Comparison of ENCODE assay signal across 11 cellular contexts in the genomic region with DNA sequence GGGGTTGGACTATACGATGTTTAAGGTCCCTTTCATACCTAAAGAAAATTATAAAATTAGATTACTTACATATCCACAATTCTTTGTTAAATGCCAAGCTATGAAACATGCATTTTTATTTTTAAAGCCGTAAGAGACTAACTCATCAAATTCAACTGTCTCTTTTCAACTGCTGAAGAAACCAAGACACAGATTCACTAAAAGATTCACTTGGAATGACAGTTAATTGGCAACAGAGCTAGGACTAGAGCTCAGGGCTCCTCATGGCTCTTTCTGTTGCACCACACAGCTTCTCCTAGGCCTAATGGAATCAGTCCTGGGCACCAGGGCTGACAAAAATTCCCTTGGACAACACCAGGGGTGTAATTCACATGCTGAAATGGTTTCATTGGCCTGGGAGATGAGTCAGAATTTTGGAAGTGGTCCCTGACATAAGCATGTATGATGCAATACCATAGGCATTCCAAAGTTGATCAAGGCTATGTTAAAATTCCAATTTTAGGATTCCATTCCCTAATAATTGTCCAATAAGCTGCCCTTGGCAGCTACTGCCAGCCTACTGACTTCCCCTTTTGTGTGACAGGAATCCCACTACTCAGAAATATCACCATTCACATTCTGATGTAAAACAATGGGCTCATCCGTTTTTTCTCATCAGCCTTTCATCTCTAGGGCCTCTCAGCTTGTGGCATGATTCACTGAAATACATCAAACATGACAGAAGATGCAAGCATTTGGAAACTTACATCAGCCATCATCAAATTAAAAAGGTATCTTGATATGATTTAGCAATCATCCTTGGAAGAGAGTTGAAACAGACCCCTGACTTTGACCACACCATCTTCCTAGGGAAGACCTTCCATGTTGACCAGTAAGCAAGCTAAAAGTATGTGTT. TPM values are rescaled to one million over a fixed set of nuclear protein-coding genes. Genes with fewer than 3 reads are reported as not detected.
A peak's percentile ranks its signal among the peaks of the same experiment; 100 is the strongest.
DNase-seq lines count a peak whose midpoint lies in the region; FAIRE-seq and TF ChIP-seq lines count a peak whose summit lies in the region.
"Had no signal": no experiment of that assay in that cellular context is flagged by ENCODE, and none has a peak within 500 bp of the region (broad histone marks: within the 10 kb centered on the region; RNA-seq: fewer than 3 reads in every experiment).

No MANE protein-coding gene starts in this region.

- H3K9me3 Mint-ChIP-seq in CD8-positive, alpha-beta memory T cell, result peaks cover 0 to 3% (median 0%) of the 10 kb centered on the region in 5 donors

- peak overlapping the region; percentile 4 for H3K9ac ChIP-seq in keratinocyte (ENCODE audit: control insufficient read depth, extremely low read depth, insufficient read depth, low read length)

- H3K4me3 ChIP-seq in astrocyte of the cerebellum (ENCODE audit: low read depth, low read length), result no peak overlapping the region
- H3K4me3 ChIP-seq in keratinocyte (ENCODE audit: control insufficient read depth in 2 of 3, extremely low read depth in 1 of 3, insufficient read depth in 2 of 3, low read depth in 1 of 3, low read length in 3 of 3), result no peak overlapping the region
- no peak overlapping the region for H3K4me3 ChIP-seq in CD8-positive, alpha-beta memory T cell (ENCODE audit: low read length)

- TF ChIP-seq CTCF in astrocyte of the cerebellum (IDR thresholded peaks at IDR 0.05; ENCODE audit: low read depth, low read length, missing control alignments) (peak; percentile 40), keratinocyte (optimal IDR thresholded peaks at IDR 0.05 in 1 of 3, IDR thresholded peaks at IDR 0.05 in 1 of 3, conservative IDR thresholded peaks at IDR 0.05 in 1 of 3; ENCODE audit: extremely low read depth in 1 of 3, insufficient read depth in 2 of 3, low read length in 3 of 3) (peak; percentile 20 to 45 (median 25))

- in situ Hi-C loops in astrocyte of the cerebellum (cut with HindIII; ENCODE audit: low sequenced_read_pairs), result no loop called here

- H3K36me3 ChIP-seq in keratinocyte (ENCODE audit: control insufficient read depth in 2 of 2, extremely low read depth in 1 of 2, insufficient read depth in 2 of 2, low read length in 2 of 2), result no peaks in the 10 kb centered on the region
- H3K36me3 ChIP-seq in CD8-positive, alpha-beta memory T cell (ENCODE audit: insufficient read depth, low read length), result no peaks in the 10 kb centered on the region

- H3K4me1 Mint-ChIP-seq in CD8-positive, alpha-beta memory T cell, result no peaks in the 10 kb centered on the region
- H3K4me1 Mint-ChIP-seq: IgD-negative memory B cell had no signal

- no peak overlapping the region for H2AFZ ChIP-seq in keratinocyte (ENCODE audit: control insufficient read depth, low read length)

- dilution Hi-C loops in keratinocyte (cut with MboI; ENCODE audit: extremely low pct_ligation_motif_present, low sequenced_read_pairs), result no loop called here

- no peaks in the 10 kb centered on the region for H3K79me2 ChIP-seq in keratinocyte (ENCODE audit: control insufficient read depth, insufficient read depth, low read length)

- POLR2A ChIA-PET in CD8-positive, alpha-beta memory T cell (lab: Charles Lee), result no interaction called here

- peak; percentile 92 for DNase-seq in AG08395 (ENCODE audit: low spot score)
- DNase-seq in HTR-8/SVneo (ENCODE audit: insufficient read length, low spot score), result peak; percentile 42
- DNase-seq in astrocyte of the cerebellum (ENCODE audit: low read depth), result peak; percentile 73
- peak; percentile 38 for DNase-seq in keratinocyte (ENCODE audit: low read depth, low spot score)
- DNase-seq in CD8-positive, alpha-beta memory T cell, result no peak
- DNase-seq in NCI-H1436 (lab: John Stamatoyannopoulos, UW), result no peak
- no peak for DNase-seq in midbrain (lab: John Stamatoyannopoulos, UW)
- DNase-seq in NCI-H1092 treated with DMSO at 0.1 percent for 48 hours (lab: John Stamatoyannopoulos, UW), result no peak
- DNase-seq: activated T-cell treated with anti-CD3 and anti-CD28 coated beads, Interleukin-2, amount 50 U/mL, for 48 hours had no signal

- no peaks in the 10 kb centered on the region for H3K27me3 ChIP-seq in keratinocyte (ENCODE audit: control insufficient read depth, extremely low read depth, insufficient read depth, low read length)
- no peaks in the 10 kb centered on the region for H3K27me3 ChIP-seq in CD8-positive, alpha-beta memory T cell (ENCODE audit: insufficient read depth, low read length, poor library complexity, severe bottlenecking)

- H4K20me1 ChIP-seq in keratinocyte (ENCODE audit: control insufficient read depth, extremely low read depth, insufficient read depth, low read length), result no peaks in the 10 kb centered on the region

- peaks cover 19% of the 10 kb centered on the region for H3K4me1 ChIP-seq in keratinocyte (ENCODE audit: control insufficient read depth, extremely low read depth, insufficient read depth, low read length)
- no peaks in the 10 kb centered on the region for H3K4me1 ChIP-seq in CD8-positive, alpha-beta memory T cell (ENCODE audit: insufficient read depth, low read length)

- no peaks in the 10 kb centered on the region for H3K9me3 ChIP-seq in keratinocyte (ENCODE audit: control insufficient read depth, low read depth, low read length)
- no peaks in the 10 kb centered on the region for H3K9me3 ChIP-seq in CD8-positive, alpha-beta memory T cell (ENCODE audit: low read length)

- no peak overlapping the region for H3K27ac Mint-ChIP-seq in CD8-positive, alpha-beta memory T cell
- H3K27ac Mint-ChIP-seq: IgD-negative memory B cell had no signal

- peak overlapping the region; percentile 40 for H3K4me2 ChIP-seq in keratinocyte (ENCODE audit: control insufficient read depth, extremely low read depth, insufficient read depth, low read depth, low read length)

- H3K27ac ChIP-seq in keratinocyte (ENCODE audit: control insufficient read depth, insufficient read depth, low read length), result peak overlapping the region; percentile 69
- H3K27ac ChIP-seq in CD8-positive, alpha-beta memory T cell (ENCODE audit: low read depth, low read length), result no peak overlapping the region

- FAIRE-seq in HTR-8/SVneo (lab: Jason Lieb, UNC) (no peak), keratinocyte (lab: Jason Lieb, UNC) (peak; percentile 83)

- H3K4me3 Mint-ChIP-seq in CD8-positive, alpha-beta memory T cell, result no peak overlapping the region

- CTCF ChIA-PET in CD8-positive, alpha-beta memory T cell (lab: Charles Lee), result no interaction called here

- H3K27me3 Mint-ChIP-seq in CD8-positive, alpha-beta memory T cell, result peaks cover 3 to 4% of the 10 kb centered on the region in 2 donors

- H3K9me1 ChIP-seq in keratinocyte (ENCODE audit: control insufficient read depth, extremely low read depth, insufficient read depth, low read length), result no peaks in the 10 kb centered on the region

- no peaks in the 10 kb centered on the region for H3K36me3 Mint-ChIP-seq in CD8-positive, alpha-beta memory T cell
- H3K36me3 Mint-ChIP-seq: IgD-negative memory B cell had no signal

RNA-seq across cellular contexts. Expression of gene PLAC1, which starts 54.2 kb away (rescaled TPM):
- polyA plus RNA-seq in keratinocyte, result 8.5 to 13.7 TPM (median 9.7 TPM) in 3 replicates
- not detected for polyA plus RNA-seq in keratinocyte (2011; ENCODE audit: low read depth)
- 3.4 and 3.5 TPM in 2 replicates for polyA plus RNA-seq in keratinocyte (2011; cell fraction: cytosol; rRNA removed)
- polyA plus RNA-seq in keratinocyte (2011; cell fraction: nucleus; rRNA removed), result 11.8 and 14.2 TPM in 2 replicates
- 5.2 and 8.7 TPM in 2 replicates for polyA plus RNA-seq in keratinocyte (2012; ENCODE audit: low replicate concordance)
- 4.3 to 7.8 TPM (median 4.6 TPM) in 3 replicates for polyA minus RNA-seq in keratinocyte
- polyA minus RNA-seq in keratinocyte (2011; cell fraction: cytosol; rRNA and poly(A)+ RNA removed), result not detected
- polyA minus RNA-seq in keratinocyte (2011; cell fraction: nucleus; rRNA and poly(A)+ RNA removed), result 3.6 and 7.8 TPM in 2 replicates
- not detected for total RNA-seq in CD8-positive, alpha-beta memory T cell
- not detected for polyA plus RNA-seq in CD8-positive, alpha-beta memory T cell
- total RNA-seq: subcutaneous adipose tissue had no signal
- polyA plus RNA-seq: IgD-negative memory B cell had no signal

Comparison
In these comparisons a context has a peak if more than half of its experiments do, and no peak if none do; other contexts are left out.
1. DNase-seq: peak in AG08395 (single experiment), HTR-8/SVneo (single experiment), astrocyte of the cerebellum (single experiment) and keratinocyte (single experiment); none in CD8-positive, alpha-beta memory T cell (0 of 5), NCI-H1436 (single experiment), midbrain (single experiment) and NCI-H1092 treated with DMSO at 0.1 percent for 48 hours (single experiment).